1 cellular context compared by ENCODE assay signal in genomic region chr19:2734589-2735288, GRCh38.
TF ChIP-seq lines count a peak whose summit lies in the region.

No MANE protein-coding gene starts in this region.

TF ChIP-seq in K562, 482 proteins besides CTCF, POLR2A, EP300 and RAD21:
- TF ChIP-seq JUND (IDR thresholded peaks at IDR 0.05; ENCODE audit: borderline replicate concordance, low read depth, low read length) (no peak), JUND (tag; IDR thresholded peaks at IDR 0.05; ENCODE audit: borderline replicate concordance, low read depth, low read length) (no peak), POLR2G (IDR thresholded peaks at IDR 0.05; ENCODE audit: low read depth, low read length) (peak; percentile 40; the same call in 1 of the 2 replicates), SUPT5H (IDR thresholded peaks at IDR 0.05) (no peak), MYBL2 (IDR thresholded peaks at IDR 0.05; ENCODE audit: low read depth) (no peak), MYBL2 (CRISPR knock-in tag; IDR thresholded peaks at IDR 0.05; ENCODE audit: borderline replicate concordance) (no peak), MED1 (CRISPR knock-in tag; IDR thresholded peaks at IDR 0.05; ENCODE audit: borderline replicate concordance) (no peak), CXXC5 (CRISPR knock-in tag; IDR thresholded peaks at IDR 0.05) (no peak), RBFOX2 (IDR thresholded peaks at IDR 0.05; ENCODE audit: low read depth, low read length) (peak; percentile 62), XRCC3 (IDR thresholded peaks at IDR 0.05) (no peak)
